Comparison of ENCODE assay signal across 16 cellular contexts in genomic region chr9:127278372-127278771, GRCh38.
"Had no signal": no experiment of that assay in that cellular context is flagged by ENCODE, and none has a peak within 500 bp of the region (broad histone marks: within the 10 kb centered on the region; RNA-seq: fewer than 3 reads in every experiment).

No MANE protein-coding gene starts in this region.

- H3K36me3 Mint-ChIP-seq: activated CD4-positive, alpha-beta memory T cell treated with anti-CD3 and anti-CD28 coated beads for 36 hours; neural progenitor cell; stimulated activated effector memory CD8-positive, alpha-beta T cell treated with anti-CD3 and anti-CD28 coated beads, Interleukin-12 subunit alpha, Interleukin-12 subunit beta, amount 100 ng/mL, for 72 hours had no signal

- H2AFZ ChIP-seq: neural progenitor cell had no signal

- H3K4me3 ChIP-seq: esophagus muscularis mucosa, neural progenitor cell, right atrium auricular region, skin epidermis, tibial nerve had no signal

- H3K4me1 ChIP-seq: neural progenitor cell had no signal

- H3K27me3 ChIP-seq: esophagus muscularis mucosa, neural progenitor cell, right atrium auricular region, tibial nerve had no signal

- H3K4me3 Mint-ChIP-seq: activated CD4-positive, alpha-beta memory T cell treated with anti-CD3 and anti-CD28 coated beads for 36 hours; brain; endodermal cell; neural progenitor cell; stimulated activated effector memory CD8-positive, alpha-beta T cell treated with anti-CD3 and anti-CD28 coated beads, Interleukin-12 subunit alpha, Interleukin-12 subunit beta, amount 100 ng/mL, for 72 hours had no signal

- H3K4me2 ChIP-seq: neural progenitor cell had no signal

- H3K27ac Mint-ChIP-seq: activated CD4-positive, alpha-beta memory T cell treated with anti-CD3 and anti-CD28 coated beads for 36 hours; endodermal cell; neural progenitor cell; stimulated activated effector memory CD8-positive, alpha-beta T cell treated with anti-CD3 and anti-CD28 coated beads, Interleukin-12 subunit alpha, Interleukin-12 subunit beta, amount 100 ng/mL, for 72 hours had no signal

- H3K27ac ChIP-seq: esophagus muscularis mucosa, neural progenitor cell, right atrium auricular region, skin epidermis had no signal

- H3K4me1 Mint-ChIP-seq: endodermal cell; neural progenitor cell; stimulated activated effector memory CD8-positive, alpha-beta T cell treated with anti-CD3 and anti-CD28 coated beads, Interleukin-12 subunit alpha, Interleukin-12 subunit beta, amount 100 ng/mL, for 72 hours had no signal

- H3K36me3 ChIP-seq: esophagus muscularis mucosa, neural progenitor cell, right atrium auricular region had no signal

- H3K9me3 Mint-ChIP-seq: activated CD4-positive, alpha-beta memory T cell treated with anti-CD3 and anti-CD28 coated beads for 36 hours; endodermal cell; neural progenitor cell; stimulated activated effector memory CD8-positive, alpha-beta T cell treated with anti-CD3 and anti-CD28 coated beads, Interleukin-12 subunit alpha, Interleukin-12 subunit beta, amount 100 ng/mL, for 72 hours had no signal

- DNase-seq: activated CD4-positive, alpha-beta memory T cell treated with anti-CD3 and anti-CD28 coated beads for 36 hours; activated CD4-positive, CD25-positive, alpha-beta regulatory T cell treated with anti-CD3 and anti-CD28 coated beads, Interleukin-2, amount 50 U/mL, for 72 hours; activated naive CD4-positive, alpha-beta T cell treated with anti-CD3 and anti-CD28 coated beads, Interleukin-2, amount 50 U/mL, for 16 hours; amniotic stem cell; cerebellar nuclear complex; dermis blood vessel endothelial cell; endodermal cell; glutamatergic neuron; midbrain had no signal

- H3K9me3 ChIP-seq: esophagus muscularis mucosa, right atrium auricular region, tibial nerve had no signal

- ATAC-seq: stimulated activated effector memory CD8-positive, alpha-beta T cell treated with anti-CD3 and anti-CD28 coated beads, Interleukin-12 subunit alpha, Interleukin-12 subunit beta, amount 100 ng/mL, for 72 hours had no signal

- H3K9ac ChIP-seq: neural progenitor cell had no signal
